7 cellular contexts compared by ENCODE assay signal in the genomic region with DNA sequence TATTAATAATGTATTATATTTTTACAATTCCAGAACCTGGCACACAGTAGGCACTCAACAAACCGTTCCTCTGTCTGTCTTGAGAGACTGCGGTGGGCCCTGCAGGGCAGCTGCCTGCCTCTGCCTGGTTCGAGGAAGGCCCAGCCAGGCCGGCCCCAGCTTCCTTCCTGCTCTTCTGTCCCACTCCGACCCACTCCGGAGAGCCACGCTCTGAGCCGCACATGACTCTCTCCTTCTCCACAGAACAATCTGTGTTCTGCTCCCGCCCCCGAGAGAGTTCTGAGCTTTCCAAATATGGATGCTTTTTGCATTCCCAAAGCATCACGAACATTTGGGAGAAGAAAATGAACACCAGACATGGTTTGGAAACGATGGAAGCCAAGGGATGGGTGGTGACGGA. TPM values are rescaled to one million over a fixed set of nuclear protein-coding genes. Genes with fewer than 3 reads are reported as not detected.
DNase-seq lines count a peak whose midpoint lies in the region; ATAC-seq lines count a peak whose summit lies in the region.

No MANE protein-coding gene starts in this region.

- H3K27ac Mint-ChIP-seq in T-helper 1 cell treated with Interleukin-12 subunit alpha and Interleukin-12 subunit beta and Interleukin-4 antibody, amounts not matched to agents 30 μg/mL and 1 μg/mL, for 36 hours: peak overlapping the region; percentile 81
- H3K27ac Mint-ChIP-seq in naive thymus-derived CD8-positive, alpha-beta T cell: peak overlapping the region; percentile 51 to 90 (median 82)

- peak overlapping the region; percentile 29 for H3K27ac ChIP-seq in epithelial cell of prostate

- H3K4me1 Mint-ChIP-seq in T-helper 1 cell treated with Interleukin-12 subunit alpha and Interleukin-12 subunit beta and Interleukin-4 antibody, amounts not matched to agents 30 μg/mL and 1 μg/mL, for 36 hours (ENCODE audit: low read depth): peaks cover 13% of the 10 kb centered on the region
- H3K4me1 Mint-ChIP-seq in naive thymus-derived CD8-positive, alpha-beta T cell: peaks cover 6 to 22% (median 17%) of the 10 kb centered on the region in 4 donors

- ATAC-seq in GM21528 (IDR thresholded peaks at IDR 0.05; ENCODE audit: low FRiP score, unreplicated experiment) (peak; percentile 50), GM19351 (IDR thresholded peaks at IDR 0.05; ENCODE audit: unreplicated experiment) (no peak)
- no peak for ATAC-seq in naive thymus-derived CD8-positive, alpha-beta T cell

- peaks cover 15% of the 10 kb centered on the region for H3K9me3 Mint-ChIP-seq in T-helper 1 cell treated with Interleukin-12 subunit alpha and Interleukin-12 subunit beta and Interleukin-4 antibody, amounts not matched to agents 30 μg/mL and 1 μg/mL, for 36 hours
- H3K9me3 Mint-ChIP-seq in naive thymus-derived CD8-positive, alpha-beta T cell: peaks cover 2 to 17% (median 12%) of the 10 kb centered on the region in 9 donors

- POLR2A ChIA-PET in naive thymus-derived CD8-positive, alpha-beta T cell (lab: Charles Lee): interaction anchor here (0.6 to 3.7 kb wide), 5 partner anchors 311 to 503 kb away, joined by 3 to 26 read pairs (median 4); partner anchors contain the start of genes CALM1 and PSMC1

- peaks cover 2% of the 10 kb centered on the region for H3K36me3 Mint-ChIP-seq in T-helper 1 cell treated with Interleukin-12 subunit alpha and Interleukin-12 subunit beta and Interleukin-4 antibody, amounts not matched to agents 30 μg/mL and 1 μg/mL, for 36 hours (ENCODE audit: low read depth)
- H3K36me3 Mint-ChIP-seq in naive thymus-derived CD8-positive, alpha-beta T cell: peaks cover 2 to 11% (median 7%) of the 10 kb centered on the region in 3 donors

- H3K4me3 Mint-ChIP-seq in T-helper 1 cell treated with Interleukin-12 subunit alpha and Interleukin-12 subunit beta and Interleukin-4 antibody, amounts not matched to agents 30 μg/mL and 1 μg/mL, for 36 hours: peak overlapping the region; percentile 74
- peak overlapping the region; percentile 69 to 83 (median 75) for H3K4me3 Mint-ChIP-seq in naive thymus-derived CD8-positive, alpha-beta T cell

- no peak for DNase-seq in epithelial cell of prostate (ENCODE audit: low read depth, low spot score)
- peak in 2 of 10 donors; percentile 3 to 7 for DNase-seq in naive thymus-derived CD8-positive, alpha-beta T cell
- DNase-seq in iPS-NIHi7 (ENCODE audit: extremely low spot score): no peak
- no peak for DNase-seq in mesenteric fat pad (ENCODE audit: low spot score)

- H3K27me3 Mint-ChIP-seq in T-helper 1 cell treated with Interleukin-12 subunit alpha and Interleukin-12 subunit beta and Interleukin-4 antibody, amounts not matched to agents 30 μg/mL and 1 μg/mL, for 36 hours (ENCODE audit: low read depth): peaks cover 40% of the 10 kb centered on the region
- H3K27me3 Mint-ChIP-seq in naive thymus-derived CD8-positive, alpha-beta T cell: peaks cover 0 to 8% (median 3%) of the 10 kb centered on the region in 5 donors

RNA-seq across cellular contexts. Expression of gene TTC7B, which starts 57.3 kb away (rescaled TPM):
- under 1 TPM; 0.41 to 0.81 TPM for total RNA-seq in naive thymus-derived CD8-positive, alpha-beta T cell
- under 1 TPM; 0.01 to 0.50 (median 0.40) TPM for polyA plus RNA-seq in naive thymus-derived CD8-positive, alpha-beta T cell
- 92.3 TPM for total RNA-seq in mesenteric fat pad

Comparison
In these comparisons a context has a peak if more than half of its experiments do, and no peak if none do; other contexts are left out.
1. RNA of gene TTC7B, which starts 57.3 kb away (total RNA-seq): 92.3 TPM in mesenteric fat pad (single experiment); 0.41 to 0.81 TPM in naive thymus-derived CD8-positive, alpha-beta T cell; every median in the first group is over 10 times any median in the second.